Comparison of ENCODE assay signal across 2 cellular contexts in genomic region chr5:172570594-172571334, GRCh38.
TF ChIP-seq lines count a peak whose summit lies in the region.

No MANE protein-coding gene starts in this region.

TF ChIP-seq in GM23338, 12 proteins besides CTCF, POLR2A, EP300 and RAD21:
- TF ChIP-seq ZNF462 (CRISPR knock-in tag; IDR thresholded peaks at IDR 0.05): no peak
- TF ChIP-seq STAT1 (IDR thresholded peaks at IDR 0.05; ENCODE audit: unreplicated experiment): no peak
- no peak for TF ChIP-seq ZNF114 (CRISPR knock-in tag; IDR thresholded peaks at IDR 0.05)
- TF ChIP-seq ZNF331 (CRISPR knock-in tag; IDR thresholded peaks at IDR 0.05; ENCODE audit: low read depth): no peak
- TF ChIP-seq EZH2 (IDR thresholded peaks at IDR 0.05; ENCODE audit: low read depth, unreplicated experiment): no peak
- no peak for TF ChIP-seq JUNB (IDR thresholded peaks at IDR 0.05; ENCODE audit: unreplicated experiment)
- TF ChIP-seq REST (IDR thresholded peaks at IDR 0.05; ENCODE audit: unreplicated experiment): no peak
- no peak for TF ChIP-seq EZH2phosphoT487 (IDR thresholded peaks at IDR 0.05; ENCODE audit: unreplicated experiment)
- TF ChIP-seq CREB1 (CRISPR knock-in tag; IDR thresholded peaks at IDR 0.05; ENCODE audit: low read depth): no peak
- no peak for TF ChIP-seq POLR2AphosphoS5 (IDR thresholded peaks at IDR 0.05; ENCODE audit: low read depth)
- TF ChIP-seq ETS1 (IDR thresholded peaks at IDR 0.05): no peak
- no peak for TF ChIP-seq NANOG (IDR thresholded peaks at IDR 0.05; ENCODE audit: borderline replicate concordance)

TF ChIP-seq in WTC11, 78 proteins besides CTCF, POLR2A, EP300 and RAD21 (continued from another document):
- TF ChIP-seq ZNF512 (CRISPR knock-in tag; IDR thresholded peaks at IDR 0.05; ENCODE audit: borderline replicate concordance): peak; percentile 96
- no peak for TF ChIP-seq IRF2 (CRISPR knock-in tag; IDR thresholded peaks at IDR 0.05; ENCODE audit: borderline replicate concordance, low read depth)
